In genomic region chr10:129951841-129952240, GRCh38 we compare ENCODE assay signal across 26 cellular contexts. TPM values are rescaled to one million over a fixed set of nuclear protein-coding genes. Genes with fewer than 3 reads are reported as not detected.
"Had no signal": no experiment of that assay in that cellular context is flagged by ENCODE, and none has a peak within 500 bp of the region (broad histone marks: within the 10 kb centered on the region; RNA-seq: fewer than 3 reads in every experiment).

No MANE protein-coding gene starts in this region.

- DNase-seq: activated B cell treated with CpG ODN at 0.5 μM for 24 hours; activated CD4-positive, alpha-beta T cell treated with anti-CD3 and anti-CD28 coated beads for 36 hours; activated CD4-positive, alpha-beta T cell treated with anti-CD3 and anti-CD28 coated beads, Interleukin-2, amount 50 U/mL, for 4 hours; activated CD8-positive, alpha-beta memory T cell treated with anti-CD3 and anti-CD28 coated beads for 24 hours; activated CD8-positive, alpha-beta memory T cell treated with anti-CD3 and anti-CD28 coated beads, Interleukin-2, amount 50 U/mL, for 4 hours; activated naive CD4-positive, alpha-beta T cell; activated naive CD8-positive, alpha-beta T cell treated with anti-CD3 and anti-CD28 coated beads for 36 hours; activated T-cell treated with anti-CD3 and anti-CD28 coated beads, Interleukin-2, amount 50 U/mL, for 24 hours; amniotic stem cell; colonic mucosa; endodermal cell; esophagus squamous epithelium; kidney; stimulated activated CD4-positive, alpha-beta T cell treated with anti-CD3 and anti-CD28 coated beads, Interleukin-15, amount 100 ng/mL, for 24 hours; stimulated activated CD8-positive, alpha-beta memory T cell treated with anti-CD3 and anti-CD28 coated beads, Interleukin-4, amount 100 ng/mL, for 48 hours; stimulated activated naive B cell treated with anti-CD40 and anti-IgM and Interleukin-4, amounts not matched to agents 10 μg/mL and 1 μg/mL and 100 μg/mL, for 72 hours; SW 1271; T-helper 17 cell had no signal

- H3K4me1 ChIP-seq: breast epithelium, colonic mucosa, left lung, upper lobe of left lung had no signal

- H3K4me2 ChIP-seq: smooth muscle cell had no signal

- H3K27ac Mint-ChIP-seq: activated B cell treated with CpG ODN at 0.5 μM for 24 hours; activated CD4-positive, alpha-beta T cell treated with anti-CD3 and anti-CD28 coated beads for 36 hours; activated naive CD8-positive, alpha-beta T cell treated with anti-CD3 and anti-CD28 coated beads for 36 hours; activated T-cell treated with anti-CD3 and anti-CD28 coated beads, Interleukin-2, amount 50 U/mL, for 24 hours; activated T-helper 17 cell treated with anti-CD3 and anti-CD28 coated beads, Interleukin-2, amount 50 U/mL, for 72 hours; endodermal cell; progenitor cell of endocrine pancreas; stimulated activated naive B cell treated with anti-CD40 and anti-IgM and Interleukin-4, amounts not matched to agents 10 μg/mL and 1 μg/mL and 100 μg/mL, for 72 hours; T-helper 17 cell had no signal

- H3K27ac ChIP-seq: colonic mucosa, left lung, thoracic aorta, upper lobe of left lung had no signal

- H3K4me1 Mint-ChIP-seq: activated B cell treated with CpG ODN at 0.5 μM for 24 hours; activated CD4-positive, alpha-beta T cell treated with anti-CD3 and anti-CD28 coated beads for 36 hours; activated naive CD8-positive, alpha-beta T cell treated with anti-CD3 and anti-CD28 coated beads for 36 hours; activated T-helper 17 cell treated with anti-CD3 and anti-CD28 coated beads, Interleukin-2, amount 50 U/mL, for 72 hours; T-helper 17 cell had no signal

- H3K4me3 Mint-ChIP-seq: activated B cell treated with CpG ODN at 0.5 μM for 24 hours; activated CD4-positive, alpha-beta T cell treated with anti-CD3 and anti-CD28 coated beads for 36 hours; activated naive CD8-positive, alpha-beta T cell treated with anti-CD3 and anti-CD28 coated beads for 36 hours; activated T-cell treated with anti-CD3 and anti-CD28 coated beads, Interleukin-2, amount 50 U/mL, for 24 hours; activated T-helper 17 cell treated with anti-CD3 and anti-CD28 coated beads, Interleukin-2, amount 50 U/mL, for 72 hours; endodermal cell; stimulated activated naive B cell treated with anti-CD40 and anti-IgM and Interleukin-4, amounts not matched to agents 10 μg/mL and 1 μg/mL and 100 μg/mL, for 72 hours; T-helper 17 cell had no signal

- H3K4me3 ChIP-seq: breast epithelium, colonic mucosa, esophagus squamous epithelium, left lung, smooth muscle cell, thoracic aorta, upper lobe of left lung had no signal

- H3K9me3 Mint-ChIP-seq: activated B cell treated with CpG ODN at 0.5 μM for 24 hours; activated naive CD8-positive, alpha-beta T cell treated with anti-CD3 and anti-CD28 coated beads for 36 hours; activated T-cell treated with anti-CD3 and anti-CD28 coated beads, Interleukin-2, amount 50 U/mL, for 24 hours; activated T-helper 17 cell treated with anti-CD3 and anti-CD28 coated beads, Interleukin-2, amount 50 U/mL, for 72 hours; endodermal cell; stimulated activated naive B cell treated with anti-CD40 and anti-IgM and Interleukin-4, amounts not matched to agents 10 μg/mL and 1 μg/mL and 100 μg/mL, for 72 hours had no signal

- H3K36me3 Mint-ChIP-seq: activated naive CD8-positive, alpha-beta T cell treated with anti-CD3 and anti-CD28 coated beads for 36 hours had no signal

- H3K36me3 ChIP-seq: breast epithelium, colonic mucosa, esophagus squamous epithelium, left lung, thoracic aorta, upper lobe of left lung had no signal

- H3K9me3 ChIP-seq: breast epithelium, colonic mucosa, esophagus squamous epithelium, left lung, thoracic aorta, upper lobe of left lung had no signal

RNA-seq across cellular contexts. Expression of gene EBF3, which starts 12.2 kb away (rescaled TPM):
- total RNA-seq: activated B cell treated with CpG ODN at 0.5 μM for 24 hours; activated CD4-positive, alpha-beta T cell treated with anti-CD3 and anti-CD28 coated beads for 36 hours; activated naive CD8-positive, alpha-beta T cell treated with anti-CD3 and anti-CD28 coated beads for 36 hours; activated T-helper 17 cell treated with anti-CD3 and anti-CD28 coated beads, Interleukin-2, amount 50 U/mL, for 72 hours; mononuclear cell; smooth muscle cell; T-helper 17 cell had no signal
- polyA plus RNA-seq: smooth muscle cell had no signal
